Comparison of ENCODE assay signal across 17 cellular contexts in genomic region chr16:50767197-50767596, GRCh38. TPM values are rescaled to one million over a fixed set of nuclear protein-coding genes. Genes with fewer than 3 reads are reported as not detected.
DNase-seq lines count a peak whose midpoint lies in the region; ATAC-seq and TF ChIP-seq lines count a peak whose summit lies in the region.
"Had no signal": no experiment of that assay in that cellular context is flagged by ENCODE, and none has a peak within 500 bp of the region (broad histone marks: within the 10 kb centered on the region; RNA-seq: fewer than 3 reads in every experiment).

No MANE protein-coding gene starts in this region.

- H3K4me3 ChIP-seq in mucosa of descending colon: no peak overlapping the region
- H3K4me3 ChIP-seq: GM12878, Peyer's patch had no signal

- no peak overlapping the region for H3K4me3 Mint-ChIP-seq in activated CD4-positive, alpha-beta memory T cell treated with anti-CD3 and anti-CD28 coated beads for 36 hours
- no peak overlapping the region for H3K4me3 Mint-ChIP-seq in activated CD4-positive, alpha-beta memory T cell treated with anti-CD3 and anti-CD28 coated beads, Interleukin-2, amount 10 ng/mL, durations not matched to agents 7 days and 5 days
- peak overlapping the region; percentile 2 for H3K4me3 Mint-ChIP-seq in stimulated activated naive CD8-positive, alpha-beta T cell treated with anti-CD3 and anti-CD28 coated beads, Interleukin-15, Interleukin-2, amounts not matched to agents 100 ng/mL and 50 ng/mL, for 24 hours
- peak overlapping the region in 1 of 2 donors; percentile 6 for H3K4me3 Mint-ChIP-seq in stimulated activated naive CD8-positive, alpha-beta T cell treated with anti-CD3 and anti-CD28 coated beads, Interleukin-15, amount 100 ng/mL, for 72 hours
- H3K4me3 Mint-ChIP-seq in HFFc6: no peak overlapping the region
- H3K4me3 Mint-ChIP-seq: CD14-positive monocyte, IgD-negative memory B cell had no signal

- intact Hi-C loops in activated CD4-positive, alpha-beta memory T cell treated with anti-CD3 and anti-CD28 coated beads for 36 hours (cut with micrococcal nuclease): no loop called here
- intact Hi-C loops in mucosa of descending colon (cut with DNase I, micrococcal nuclease): no loop called here

- DNase-seq in activated CD4-positive, alpha-beta memory T cell treated with anti-CD3 and anti-CD28 coated beads for 36 hours: no peak
- DNase-seq in activated CD4-positive, alpha-beta memory T cell treated with anti-CD3 and anti-CD28 coated beads, Interleukin-2, amount 10 ng/mL, durations not matched to agents 7 days and 5 days: no peak
- DNase-seq in stimulated activated naive CD8-positive, alpha-beta T cell treated with anti-CD3 and anti-CD28 coated beads, Interleukin-15, amount 100 ng/mL, for 72 hours: no peak
- peak; percentile 34 for DNase-seq in central memory CD4-positive, alpha-beta T cell
- DNase-seq in HFFc6 (no peak), mucosa of descending colon (no peak)
- DNase-seq: DND-41, NCI-H1105 treated with DMSO at 0.1 percent for 48 hours, NCI-H2029 treated with DMSO at 0.1 percent for 48 hours, NCI-H2171 treated with DMSO at 0.1 percent for 48 hours, NCI-H524 treated with DMSO at 0.1 percent for 48 hours, NCI-H82, Peyer's patch had no signal

- no peaks in the 10 kb centered on the region for H3K36me3 ChIP-seq in mucosa of descending colon (ENCODE audit: low read depth)

- H3K9me3 Mint-ChIP-seq in activated CD4-positive, alpha-beta memory T cell treated with anti-CD3 and anti-CD28 coated beads for 36 hours: peaks cover 13% of the 10 kb centered on the region
- H3K9me3 Mint-ChIP-seq in activated CD4-positive, alpha-beta memory T cell treated with anti-CD3 and anti-CD28 coated beads, Interleukin-2, amount 10 ng/mL, durations not matched to agents 7 days and 5 days: peaks cover 13% of the 10 kb centered on the region
- H3K9me3 Mint-ChIP-seq in stimulated activated naive CD8-positive, alpha-beta T cell treated with anti-CD3 and anti-CD28 coated beads, Interleukin-15, Interleukin-2, amounts not matched to agents 100 ng/mL and 50 ng/mL, for 24 hours: peaks cover 4% of the 10 kb centered on the region
- H3K9me3 Mint-ChIP-seq in stimulated activated naive CD8-positive, alpha-beta T cell treated with anti-CD3 and anti-CD28 coated beads, Interleukin-15, amount 100 ng/mL, for 72 hours: peaks cover 16 to 22% of the 10 kb centered on the region in 2 donors
- peaks cover 14% of the 10 kb centered on the region for H3K9me3 Mint-ChIP-seq in HFFc6

- TF ChIP-seq CTCF in HFFc6 (IDR thresholded peaks at IDR 0.05) (no peak), mucosa of descending colon (IDR thresholded peaks at IDR 0.05) (no peak)

- peaks cover 52% of the 10 kb centered on the region for H3K36me3 Mint-ChIP-seq in activated CD4-positive, alpha-beta memory T cell treated with anti-CD3 and anti-CD28 coated beads for 36 hours
- H3K36me3 Mint-ChIP-seq in activated CD4-positive, alpha-beta memory T cell treated with anti-CD3 and anti-CD28 coated beads, Interleukin-2, amount 10 ng/mL, durations not matched to agents 7 days and 5 days (ENCODE audit: low read depth): peaks cover 93% of the 10 kb centered on the region
- H3K36me3 Mint-ChIP-seq in stimulated activated naive CD8-positive, alpha-beta T cell treated with anti-CD3 and anti-CD28 coated beads, Interleukin-15, Interleukin-2, amounts not matched to agents 100 ng/mL and 50 ng/mL, for 24 hours (ENCODE audit: low read depth): peaks cover 83% of the 10 kb centered on the region
- H3K36me3 Mint-ChIP-seq in HFFc6 (ENCODE audit: low read depth): peaks cover 44% of the 10 kb centered on the region

- POLR2A ChIA-PET in activated CD4-positive, alpha-beta memory T cell treated with anti-CD3 and anti-CD28 coated beads for 36 hours (lab: Charles Lee): interaction anchor here (1.1 kb wide), 1 partner anchor 13 kb away, joined by 3 read pairs; no protein-coding TSS in a partner anchor
- POLR2A ChIA-PET in activated CD4-positive, alpha-beta memory T cell treated with anti-CD3 and anti-CD28 coated beads, Interleukin-2, amount 10 ng/mL, durations not matched to agents 7 days and 5 days (lab: Charles Lee): interaction anchor here (1.0 to 3.5 kb wide), 5 partner anchors 9 to 440 kb away, joined by 4 to 13 read pairs (median 4); no protein-coding TSS in a partner anchor

- H3K27ac Mint-ChIP-seq in activated CD4-positive, alpha-beta memory T cell treated with anti-CD3 and anti-CD28 coated beads for 36 hours: peak overlapping the region; percentile 92
- H3K27ac Mint-ChIP-seq in activated CD4-positive, alpha-beta memory T cell treated with anti-CD3 and anti-CD28 coated beads, Interleukin-2, amount 10 ng/mL, durations not matched to agents 7 days and 5 days: no peak overlapping the region
- H3K27ac Mint-ChIP-seq in stimulated activated naive CD8-positive, alpha-beta T cell treated with anti-CD3 and anti-CD28 coated beads, Interleukin-15, Interleukin-2, amounts not matched to agents 100 ng/mL and 50 ng/mL, for 24 hours: peak overlapping the region; percentile 29
- H3K27ac Mint-ChIP-seq in stimulated activated naive CD8-positive, alpha-beta T cell treated with anti-CD3 and anti-CD28 coated beads, Interleukin-15, amount 100 ng/mL, for 72 hours: no peak overlapping the region
- no peak overlapping the region for H3K27ac Mint-ChIP-seq in HFFc6
- H3K27ac Mint-ChIP-seq: CD14-positive monocyte, IgD-negative memory B cell had no signal

- H3K4me1 Mint-ChIP-seq in activated CD4-positive, alpha-beta memory T cell treated with anti-CD3 and anti-CD28 coated beads for 36 hours (ENCODE audit: low read depth): peaks cover 92% of the 10 kb centered on the region
- peaks cover 79% of the 10 kb centered on the region for H3K4me1 Mint-ChIP-seq in activated CD4-positive, alpha-beta memory T cell treated with anti-CD3 and anti-CD28 coated beads, Interleukin-2, amount 10 ng/mL, durations not matched to agents 7 days and 5 days
- H3K4me1 Mint-ChIP-seq in stimulated activated naive CD8-positive, alpha-beta T cell treated with anti-CD3 and anti-CD28 coated beads, Interleukin-15, Interleukin-2, amounts not matched to agents 100 ng/mL and 50 ng/mL, for 24 hours (ENCODE audit: low read depth): peaks cover 95% of the 10 kb centered on the region
- peaks cover 80% of the 10 kb centered on the region for H3K4me1 Mint-ChIP-seq in stimulated activated naive CD8-positive, alpha-beta T cell treated with anti-CD3 and anti-CD28 coated beads, Interleukin-15, amount 100 ng/mL, for 72 hours
- peaks cover 49% of the 10 kb centered on the region for H3K4me1 Mint-ChIP-seq in HFFc6 (ENCODE audit: low read depth)

- H3K4me1 ChIP-seq in mucosa of descending colon (ENCODE audit: low read depth): no peaks in the 10 kb centered on the region
- H3K4me1 ChIP-seq: Peyer's patch had no signal

- ATAC-seq in stimulated activated naive CD8-positive, alpha-beta T cell treated with anti-CD3 and anti-CD28 coated beads, Interleukin-15, amount 100 ng/mL, for 72 hours: no peak
- no peak for ATAC-seq in mucosa of descending colon
- ATAC-seq: GM12878 had no signal

- peaks cover 7% of the 10 kb centered on the region for H3K9me3 ChIP-seq in mucosa of descending colon

- CTCF ChIA-PET in activated CD4-positive, alpha-beta memory T cell treated with anti-CD3 and anti-CD28 coated beads for 36 hours (lab: Charles Lee): interaction anchor here (1.4 to 2.5 kb wide), 4 partner anchors 12 to 100 kb away, joined by 3 to 11 read pairs (median 6); no protein-coding TSS in a partner anchor
- CTCF ChIA-PET in activated CD4-positive, alpha-beta memory T cell treated with anti-CD3 and anti-CD28 coated beads, Interleukin-2, amount 10 ng/mL, durations not matched to agents 7 days and 5 days (lab: Charles Lee): interaction anchor here (1.0 to 1.6 kb wide), 3 partner anchors 39 to 102 kb away, joined by 3 to 7 read pairs (median 4); no protein-coding TSS in a partner anchor

- H3K27me3 Mint-ChIP-seq in activated CD4-positive, alpha-beta memory T cell treated with anti-CD3 and anti-CD28 coated beads for 36 hours: no peaks in the 10 kb centered on the region
- H3K27me3 Mint-ChIP-seq in activated CD4-positive, alpha-beta memory T cell treated with anti-CD3 and anti-CD28 coated beads, Interleukin-2, amount 10 ng/mL, durations not matched to agents 7 days and 5 days: no peaks in the 10 kb centered on the region
- no peaks in the 10 kb centered on the region for H3K27me3 Mint-ChIP-seq in stimulated activated naive CD8-positive, alpha-beta T cell treated with anti-CD3 and anti-CD28 coated beads, Interleukin-15, Interleukin-2, amounts not matched to agents 100 ng/mL and 50 ng/mL, for 24 hours
- H3K27me3 Mint-ChIP-seq in stimulated activated naive CD8-positive, alpha-beta T cell treated with anti-CD3 and anti-CD28 coated beads, Interleukin-15, amount 100 ng/mL, for 72 hours: no peaks in the 10 kb centered on the region
- H3K27me3 Mint-ChIP-seq in HFFc6 (ENCODE audit: insufficient read depth): no peaks in the 10 kb centered on the region; the same call in 1 of the 2 replicates
- H3K27me3 Mint-ChIP-seq: IgD-negative memory B cell had no signal

RNA-seq across cellular contexts. Expression of gene CYLD, which starts 25.3 kb away (rescaled TPM):
- total RNA-seq in activated CD4-positive, alpha-beta memory T cell treated with anti-CD3 and anti-CD28 coated beads for 36 hours: 100 to 1,000 TPM; 133 to 135 TPM
- 100 to 1,000 TPM; 235 to 254 TPM for total RNA-seq in activated CD4-positive, alpha-beta memory T cell treated with anti-CD3 and anti-CD28 coated beads, Interleukin-2, amount 10 ng/mL, durations not matched to agents 7 days and 5 days
- 10 to 100 TPM; 39.4 to 52.7 (median 43.4) TPM for total RNA-seq in HFFc6 (2021; fragmentation: NEBNext Ultra II Directional; extraction: Animal tissue kit (Norgen Biotek cat#: 25700))
- total RNA-seq in mucosa of descending colon: 10 to 100 TPM; 24.7 to 44.4 (median 35.5) TPM

Comparison
In these comparisons a context has a peak if more than half of its experiments do, and no peak if none do; other contexts are left out.
1. H3K27ac Mint-ChIP-seq: peak in activated CD4-positive, alpha-beta memory T cell treated with anti-CD3 and anti-CD28 coated beads for 36 hours (single experiment) and stimulated activated naive CD8-positive, alpha-beta T cell treated with anti-CD3 and anti-CD28 coated beads, Interleukin-15, Interleukin-2, amounts not matched to agents 100 ng/mL and 50 ng/mL, for 24 hours (single experiment); none in activated CD4-positive, alpha-beta memory T cell treated with anti-CD3 and anti-CD28 coated beads, Interleukin-2, amount 10 ng/mL, durations not matched to agents 7 days and 5 days (single experiment), stimulated activated naive CD8-positive, alpha-beta T cell treated with anti-CD3 and anti-CD28 coated beads, Interleukin-15, amount 100 ng/mL, for 72 hours (0 of 2) and HFFc6 (single experiment).